Comparison of ENCODE assay signal across 15 cellular contexts in genomic region chr11:69205929-69206612, GRCh38. TPM values are rescaled to one million over a fixed set of nuclear protein-coding genes. Genes with fewer than 3 reads are reported as not detected.
"Had no signal": no experiment of that assay in that cellular context is flagged by ENCODE, and none has a peak within 500 bp of the region (broad histone marks: within the 10 kb centered on the region; RNA-seq: fewer than 3 reads in every experiment).

No MANE protein-coding gene starts in this region.

- H3K27ac Mint-ChIP-seq: activated B cell treated with CpG ODN at 0.5 μM for 24 hours; activated CD8-positive, alpha-beta T cell treated with anti-CD3 and anti-CD28 coated beads, Interleukin-2, amount 10 ng/mL, durations not matched to agents 7 days and 5 days had no signal

- H3K4me3 ChIP-seq: gastroesophageal sphincter, heart right ventricle, right lobe of liver, smooth muscle cell, thoracic aorta had no signal

- ATAC-seq: activated CD8-positive, alpha-beta T cell treated with anti-CD3 and anti-CD28 coated beads, Interleukin-2, amount 10 ng/mL, durations not matched to agents 7 days and 5 days; activated T-cell treated with anti-CD3 and anti-CD28 coated beads, Interleukin-2, amount 50 U/mL, for 4 hours; esophagus mucosa; gastroesophageal sphincter; heart right ventricle; right lobe of liver; stimulated activated effector memory CD8-positive, alpha-beta T cell treated with anti-CD3 and anti-CD28 coated beads, Interleukin-12 subunit alpha, Interleukin-12 subunit beta, amount 100 ng/mL, for 72 hours had no signal

- DNase-seq: activated B cell treated with CpG ODN at 0.5 μM for 24 hours; activated CD4-positive, alpha-beta T cell treated with anti-CD3 and anti-CD28 coated beads for 48 hours; activated CD8-positive, alpha-beta T cell treated with anti-CD3 and anti-CD28 coated beads, Interleukin-2, amount 10 ng/mL, durations not matched to agents 7 days and 5 days; activated T-cell treated with anti-CD3 and anti-CD28 coated beads, Interleukin-2, amount 50 U/mL, for 4 hours; cortex of kidney; heart right ventricle; mesenchymal stem cell; SK-N-SH; stimulated activated CD4-positive, alpha-beta T cell treated with anti-CD3 and anti-CD28 coated beads, Interleukin-4, amount 100 ng/mL, for 24 hours had no signal

- H3K4me1 Mint-ChIP-seq: stimulated activated effector memory CD8-positive, alpha-beta T cell treated with anti-CD3 and anti-CD28 coated beads, Interleukin-12 subunit alpha, Interleukin-12 subunit beta, amount 100 ng/mL, for 72 hours had no signal

- H3K4me2 ChIP-seq: SK-N-SH, smooth muscle cell had no signal

- H3K9me3 Mint-ChIP-seq: stimulated activated effector memory CD8-positive, alpha-beta T cell treated with anti-CD3 and anti-CD28 coated beads, Interleukin-12 subunit alpha, Interleukin-12 subunit beta, amount 100 ng/mL, for 72 hours had no signal

- H3K4me1 ChIP-seq: gastroesophageal sphincter, right lobe of liver had no signal

- H3K27me3 ChIP-seq: right lobe of liver had no signal

- H3K9me3 ChIP-seq: right lobe of liver, SK-N-SH, thoracic aorta had no signal

- H3K4me3 Mint-ChIP-seq: activated B cell treated with CpG ODN at 0.5 μM for 24 hours; activated CD8-positive, alpha-beta T cell treated with anti-CD3 and anti-CD28 coated beads, Interleukin-2, amount 10 ng/mL, durations not matched to agents 7 days and 5 days; activated T-cell treated with anti-CD3 and anti-CD28 coated beads, Interleukin-2, amount 50 U/mL, for 4 hours; stimulated activated effector memory CD8-positive, alpha-beta T cell treated with anti-CD3 and anti-CD28 coated beads, Interleukin-12 subunit alpha, Interleukin-12 subunit beta, amount 100 ng/mL, for 72 hours had no signal

- H3K27ac ChIP-seq: gastroesophageal sphincter, heart right ventricle, right lobe of liver, thoracic aorta had no signal

- H3K36me3 ChIP-seq: gastroesophageal sphincter, heart right ventricle, right lobe of liver, thoracic aorta had no signal

- H3K9ac ChIP-seq: SK-N-SH had no signal

RNA-seq across cellular contexts. Expression of gene SMIM38, which starts 50.3 kb away (rescaled TPM):
- total RNA-seq: right lobe of liver had no signal
- polyA plus RNA-seq: smooth muscle cell had no signal
